In genomic region chr4:151743128-151743854, GRCh38 we compare ENCODE assay signal across 19 cellular contexts. TPM values are rescaled to one million over a fixed set of nuclear protein-coding genes. Genes with fewer than 3 reads are reported as not detected.
DNase-seq lines count a peak whose midpoint lies in the region; ATAC-seq and TF ChIP-seq lines count a peak whose summit lies in the region.
"Had no signal": no experiment of that assay in that cellular context is flagged by ENCODE, and none has a peak within 500 bp of the region (broad histone marks: within the 10 kb centered on the region; RNA-seq: fewer than 3 reads in every experiment).

No MANE protein-coding gene starts in this region.

- no CpG with 5 or more reads among the region's 3 CpGs for WGBS in H9 (ENCODE audit: extremely low coverage, insufficient read length, low lambda C conversion rate)

- H3K27me3 Mint-ChIP-seq in glutamatergic neuron (ENCODE audit: unreplicated experiment) (peaks cover 5% of the 10 kb centered on the region), H9 (ENCODE audit: low read depth) (no peaks in the 10 kb centered on the region)
- H3K27me3 Mint-ChIP-seq: activated naive CD4-positive, alpha-beta T cell treated with anti-CD3 and anti-CD28 coated beads, Interleukin-2, amount 50 U/mL, for 24 hours; IgD-negative memory B cell; stimulated activated naive CD8-positive, alpha-beta T cell treated with anti-CD3 and anti-CD28 coated beads, Interleukin-15, amount 100 ng/mL, for 72 hours had no signal

- no peaks in the 10 kb centered on the region for H3K23me2 ChIP-seq in H9 (ENCODE audit: insufficient read length, low read depth, low read length, poor library complexity, severe bottlenecking)

- peak; percentile 36; the same call in 1 of the 2 replicates for TF ChIP-seq RAD21 in HCT116 (IDR thresholded peaks at IDR 0.05; ENCODE audit: low read depth)

- RAD21 ChIA-PET in HCT116 (lab: Charles Lee; ENCODE audit: low non-redundant PET in 1 of 2, low total read pairs in 2 of 2, uncharacterized antibody in 2 of 2, unreplicated experiment in 2 of 2), result no interaction called here

- H3K4me3 Mint-ChIP-seq in glutamatergic neuron (ENCODE audit: unreplicated experiment) (no peak overlapping the region), H9 (no peak overlapping the region)
- H3K4me3 Mint-ChIP-seq: activated naive CD4-positive, alpha-beta T cell treated with anti-CD3 and anti-CD28 coated beads, Interleukin-2, amount 50 U/mL, for 24 hours; IgD-negative memory B cell; stimulated activated naive CD8-positive, alpha-beta T cell treated with anti-CD3 and anti-CD28 coated beads, Interleukin-15, amount 100 ng/mL, for 72 hours had no signal

- CTCF ChIA-PET in GM10248 (lab: Yijun Ruan, JAX) (interaction anchor here (0.7 to 1.8 kb wide), 12 partner anchors 10 to 563 kb away, joined by 3 to 5 read pairs (median 3); no protein-coding TSS in a partner anchor), HCT116 (lab: Charles Lee) (no interaction called here)

- H3K36me3 ChIP-seq in HCT116 (ENCODE audit: control insufficient read depth in 1 of 2, insufficient read depth in 2 of 2, low read length in 2 of 2), result no peaks in the 10 kb centered on the region
- peaks cover 17% of the 10 kb centered on the region for H3K36me3 ChIP-seq in SJSA1
- H3K36me3 ChIP-seq in osteoblast (ENCODE audit: insufficient read depth, low read length), result no peaks in the 10 kb centered on the region
- no peaks in the 10 kb centered on the region for H3K36me3 ChIP-seq in WERI-Rb-1

- no peak overlapping the region for H3K23ac ChIP-seq in H9 (ENCODE audit: insufficient read length, low read depth, low read length)

- no peak overlapping the region for H3K27ac ChIP-seq in HCT116 (ENCODE audit: low read depth, low read length)
- peak overlapping the region; percentile 93 for H3K27ac ChIP-seq in SJSA1
- H3K27ac ChIP-seq in H9 (ENCODE audit: insufficient read length, low read depth, low read length), result no peak overlapping the region
- no peak overlapping the region for H3K27ac ChIP-seq in osteoblast (ENCODE audit: low read depth, low read length)
- no peak overlapping the region for H3K27ac ChIP-seq in WERI-Rb-1
- H3K27ac ChIP-seq: left ventricle myocardium inferior had no signal

- H3K9ac ChIP-seq in HCT116 (ENCODE audit: low read length) (no peak overlapping the region), H9 (ENCODE audit: extremely low read depth, insufficient read length, low read length) (no peak overlapping the region)

- H3K79me2 ChIP-seq in HCT116 (ENCODE audit: insufficient read depth, low read length) (peaks cover 9% of the 10 kb centered on the region; the same call in 1 of the 2 replicates), H9 (ENCODE audit: insufficient read depth, low read length) (no peaks in the 10 kb centered on the region), osteoblast (ENCODE audit: insufficient read depth, low read length) (peaks cover 4% of the 10 kb centered on the region)

- H3K36me3 Mint-ChIP-seq in glutamatergic neuron (ENCODE audit: unreplicated experiment) (peaks cover 2% of the 10 kb centered on the region), H9 (ENCODE audit: insufficient read depth in 1 of 3, low read depth in 3 of 3) (peaks cover 6 to 7% (median 7%) of the 10 kb centered on the region in 3 experiments)

- no peak for TF ChIP-seq POLR2A in HCT116 (IDR thresholded peaks at IDR 0.05; ENCODE audit: borderline replicate concordance, extremely low read depth, insufficient read depth, insufficient read length)

- H3K9me3 ChIP-seq in HCT116 (ENCODE audit: control insufficient read depth in 1 of 2, insufficient read depth in 1 of 2, low read depth in 1 of 2, low read length in 2 of 2), result no peaks in the 10 kb centered on the region
- no peaks in the 10 kb centered on the region; the same call in 1 of the 2 replicates for H3K9me3 ChIP-seq in SJSA1 (replicated peaks)
- no peaks in the 10 kb centered on the region for H3K9me3 ChIP-seq in H9 (ENCODE audit: control insufficient read depth, low read depth, low read length)
- H3K9me3 ChIP-seq in osteoblast (ENCODE audit: low read depth, low read length), result no peaks in the 10 kb centered on the region
- H3K9me3 ChIP-seq in WERI-Rb-1 (ENCODE audit: severe bottlenecking), result no peaks in the 10 kb centered on the region
- H3K9me3 ChIP-seq: psoas muscle had no signal

- H2BK12ac ChIP-seq in H9 (ENCODE audit: insufficient read length, low read depth, low read length), result no peak overlapping the region

- H3K14ac ChIP-seq in H9 (ENCODE audit: insufficient read depth, low read length), result no peak overlapping the region

- H3K56ac ChIP-seq in H9 (ENCODE audit: insufficient read length, low read depth, low read length), result no peak overlapping the region

- H3T11ph ChIP-seq in H9 (ENCODE audit: low read length), result no peak overlapping the region

- H2BK15ac ChIP-seq in H9 (ENCODE audit: low read depth, low read length), result no peak overlapping the region

- no peak overlapping the region for H4K8ac ChIP-seq in H9 (replicated peaks; ENCODE audit: insufficient read length, low read depth, low read length)

- peak overlapping the region; percentile 52 for H3K27ac Mint-ChIP-seq in glutamatergic neuron (ENCODE audit: unreplicated experiment)
- H3K27ac Mint-ChIP-seq in H9, result no peak overlapping the region
- H3K27ac Mint-ChIP-seq: activated naive CD4-positive, alpha-beta T cell treated with anti-CD3 and anti-CD28 coated beads, Interleukin-2, amount 50 U/mL, for 24 hours; IgD-negative memory B cell; stimulated activated naive CD8-positive, alpha-beta T cell treated with anti-CD3 and anti-CD28 coated beads, Interleukin-15, amount 100 ng/mL, for 72 hours had no signal

- no peaks in the 10 kb centered on the region for H4K20me1 ChIP-seq in HCT116 (ENCODE audit: insufficient read depth)
- no peaks in the 10 kb centered on the region for H4K20me1 ChIP-seq in H9 (ENCODE audit: control insufficient read depth, insufficient read depth, insufficient read length)
- no peaks in the 10 kb centered on the region for H4K20me1 ChIP-seq in osteoblast (ENCODE audit: insufficient read depth, low read length)

- H3K27me3 ChIP-seq in HCT116 (ENCODE audit: insufficient read depth, low read length) (no peaks in the 10 kb centered on the region), SJSA1 (replicated peaks) (no peaks in the 10 kb centered on the region), H9 (ENCODE audit: insufficient read depth, low read length) (no peaks in the 10 kb centered on the region), osteoblast (ENCODE audit: insufficient read depth, low read length) (no peaks in the 10 kb centered on the region), WERI-Rb-1 (ENCODE audit: insufficient read depth, low read depth, severe bottlenecking) (no peaks in the 10 kb centered on the region)

- H3K4ac ChIP-seq in H9 (ENCODE audit: low read depth, low read length), result no peak overlapping the region

- H2AFZ ChIP-seq in HCT116 (ENCODE audit: low read depth, low read length, poor library complexity, severe bottlenecking) (no peak overlapping the region), H9 (ENCODE audit: low read length) (no peak overlapping the region), osteoblast (ENCODE audit: low read length) (no peak overlapping the region)

- intact Hi-C loops in HCT116 (cut with micrococcal nuclease), result no loop called here

- BruUV-seq in HCT116 (replicated peaks; lab: Mats Ljungman, UMichigan), result no TSS peak

- DNase-seq in GM10248 (ENCODE audit: extremely low spot score) (peak; percentile 19), HCT116 (ENCODE audit: low read depth, low spot score) (no peak), SJSA1 (ENCODE audit: low read depth in 1 of 2, low spot score in 2 of 2) (no peak), glutamatergic neuron (no peak), H9 (no peak), DMS114 treated with DMSO at 0.1 percent for 48 hours (lab: John Stamatoyannopoulos, UW; ENCODE audit: unreplicated experiment) (no peak), osteoblast (ENCODE audit: insufficient read length, low spot score, missing footprints) (no peak), WERI-Rb-1 (no peak)
- DNase-seq: activated CD4-positive, alpha-beta T cell treated with anti-CD3 and anti-CD28 coated beads, Interleukin-2, amount 50 U/mL, for 4 hours; activated T-cell treated with anti-CD3 and anti-CD28 coated beads, Interleukin-2, amount 50 U/mL, for 1 hour; effector CD4-positive, alpha-beta T cell; left ventricle myocardium inferior; MV-4-11; NCI-H2029 treated with DMSO at 0.1 percent for 48 hours; NCI-H524 treated with DMSO at 0.1 percent for 48 hours; psoas muscle; stimulated activated naive CD8-positive, alpha-beta T cell treated with anti-CD3 and anti-CD28 coated beads, Interleukin-15, amount 100 ng/mL, for 72 hours had no signal

- H2BK20ac ChIP-seq in H9 (ENCODE audit: low read depth, low read length, poor library complexity, severe bottlenecking), result no peak overlapping the region

- H2BK120ac ChIP-seq in H9 (ENCODE audit: low read depth, low read length, poor library complexity, severe bottlenecking), result no peak overlapping the region

- POLR2A ChIA-PET in GM10248 (lab: Yijun Ruan, JAX), result interaction anchor here (1.2 kb wide), 1 partner anchor 9 kb away, joined by 4 read pairs; no protein-coding TSS in a partner anchor
- POLR2A ChIA-PET in HCT116 (lab: Charles Lee), result no interaction called here

- peak; percentile 64 for ATAC-seq in HCT116
- ATAC-seq: psoas muscle; stimulated activated naive CD8-positive, alpha-beta T cell treated with anti-CD3 and anti-CD28 coated beads, Interleukin-15, amount 100 ng/mL, for 72 hours had no signal

- TF ChIP-seq CTCF in GM10248 (IDR thresholded peaks at IDR 0.05; ENCODE audit: control extremely low read depth, extremely low read depth, low read depth, missing control alignments), result no peak
- TF ChIP-seq CTCF in HCT116 (IDR thresholded peaks at IDR 0.05 in 2 of 3, conservative IDR thresholded peaks at IDR 0.05 in 1 of 3; ENCODE audit: borderline replicate concordance in 1 of 3, insufficient read depth in 1 of 3, low read depth in 2 of 3, low read length in 2 of 3), result 0 out of 6 replicates have a peak, but pooled peaks of 1 of the 3 experiments have one; percentile 18
- no peak for TF ChIP-seq CTCF in glutamatergic neuron (IDR thresholded peaks at IDR 0.05; ENCODE audit: partially characterized antibody, unreplicated experiment)
- no peak for TF ChIP-seq CTCF in H9 (conservative IDR thresholded peaks at IDR 0.05)
- TF ChIP-seq CTCF in osteoblast (IDR thresholded peaks at IDR 0.05; ENCODE audit: extremely low read depth, low read depth, low read length), result no peak
- no peak for TF ChIP-seq CTCF in WERI-Rb-1 (IDR thresholded peaks at IDR 0.05; ENCODE audit: low read depth, low read length)

- no peak overlapping the region for H2AK5ac ChIP-seq in H9 (ENCODE audit: insufficient read length, low read length)

- H3K4me1 ChIP-seq in HCT116 (ENCODE audit: control insufficient read depth in 1 of 2, insufficient read depth in 2 of 2, low read length in 2 of 2) (peaks cover 17 to 28% of the 10 kb centered on the region in 2 experiments), SJSA1 (replicated peaks) (peaks cover 37% of the 10 kb centered on the region), H9 (ENCODE audit: insufficient read depth, low read length) (peaks cover 4% of the 10 kb centered on the region; the same call in 1 of the 2 replicates), osteoblast (ENCODE audit: insufficient read depth, low read length) (peaks cover 11% of the 10 kb centered on the region)

- H3K9me3 Mint-ChIP-seq in glutamatergic neuron (ENCODE audit: unreplicated experiment) (peaks cover 5% of the 10 kb centered on the region), H9 (peaks cover 2 to 6% of the 10 kb centered on the region in 2 experiments; a peak in 4 of 5 replicates)
- H3K9me3 Mint-ChIP-seq: activated naive CD4-positive, alpha-beta T cell treated with anti-CD3 and anti-CD28 coated beads, Interleukin-2, amount 50 U/mL, for 24 hours; stimulated activated naive CD8-positive, alpha-beta T cell treated with anti-CD3 and anti-CD28 coated beads, Interleukin-15, amount 100 ng/mL, for 72 hours had no signal

- peak overlapping the region; percentile 70; the same call in 1 of the 2 replicates for H3K4me2 ChIP-seq in HCT116 (ENCODE audit: low read length)
- no peak overlapping the region for H3K4me2 ChIP-seq in H9 (ENCODE audit: insufficient read depth, insufficient read length, low read length)
- no peak overlapping the region for H3K4me2 ChIP-seq in osteoblast (ENCODE audit: insufficient read depth, low read length)

- H3K18ac ChIP-seq in H9 (ENCODE audit: insufficient read length, low read depth, low read length), result no peak overlapping the region

- H2BK5ac ChIP-seq in H9 (ENCODE audit: insufficient read length, low read length), result no peak overlapping the region

- no peak overlapping the region for H3K4me3 ChIP-seq in HCT116 (replicated peaks in 1 of 2; ENCODE audit: low read depth in 1 of 2, low read length in 2 of 2)
- H3K4me3 ChIP-seq in SJSA1, result no peak overlapping the region
- no peak overlapping the region for H3K4me3 ChIP-seq in osteoblast (ENCODE audit: insufficient read depth, low read length)
- H3K4me3 ChIP-seq in WERI-Rb-1 (ENCODE audit: low read depth, low read length), result no peak overlapping the region
- H3K4me3 ChIP-seq: left ventricle myocardium inferior, psoas muscle had no signal

- no peaks in the 10 kb centered on the region for H3K79me1 ChIP-seq in H9 (ENCODE audit: insufficient read depth, low read depth, low read length, poor library complexity, severe bottlenecking)

- no peaks in the 10 kb centered on the region for H3K9me2 ChIP-seq in HCT116 (ENCODE audit: insufficient read depth)

- H4K5ac ChIP-seq in H9 (ENCODE audit: insufficient read length, low read depth, low read length), result no peak overlapping the region

- H4K91ac ChIP-seq in H9 (ENCODE audit: insufficient read length, low read depth, low read length), result no peak overlapping the region

- H3K4me1 Mint-ChIP-seq in glutamatergic neuron (ENCODE audit: low read depth, unreplicated experiment) (peaks cover 39% of the 10 kb centered on the region), H9 (peaks cover 26 to 31% of the 10 kb centered on the region in 2 experiments)
- H3K4me1 Mint-ChIP-seq: activated naive CD4-positive, alpha-beta T cell treated with anti-CD3 and anti-CD28 coated beads, Interleukin-2, amount 50 U/mL, for 24 hours; stimulated activated naive CD8-positive, alpha-beta T cell treated with anti-CD3 and anti-CD28 coated beads, Interleukin-15, amount 100 ng/mL, for 72 hours had no signal

RNA-seq across cellular contexts. Expression of gene GATB, which starts 17.5 kb away (rescaled TPM):
- 29.3 TPM for total RNA-seq in HCT116 (2021; ENCODE audit: unreplicated experiment)
- polyA plus RNA-seq in HCT116 (2012), result 14.7 and 16.0 TPM in 2 replicates
- total RNA-seq in SJSA1 (2014; rRNA removed; shearing (Covaris generic)), result 14.4 and 21.9 TPM in 2 replicates
- 24.5 TPM for total RNA-seq in glutamatergic neuron (ENCODE audit: unreplicated experiment)
- total RNA-seq in H9 (2021), result 18.9 and 21.2 TPM in 2 replicates
- 14.1 and 14.7 TPM in 2 replicates for total RNA-seq in osteoblast
